10 cellular contexts compared by ENCODE assay signal in genomic region chr2:75570948-75571729, GRCh38. TPM values are rescaled to one million over a fixed set of nuclear protein-coding genes. Genes with fewer than 3 reads are reported as not detected.
DNase-seq lines count a peak whose midpoint lies in the region; ATAC-seq and TF ChIP-seq lines count a peak whose summit lies in the region.
"Had no signal": no experiment of that assay in that cellular context is flagged by ENCODE, and none has a peak within 500 bp of the region (broad histone marks: within the 10 kb centered on the region; RNA-seq: fewer than 3 reads in every experiment).

No MANE protein-coding gene starts in this region.

- no peaks in the 10 kb centered on the region for H3K27me3 ChIP-seq in trophoblast cell (ENCODE audit: insufficient read depth, low read length)

- H4K91ac ChIP-seq in trophoblast cell (ENCODE audit: low read depth, low read length) = no peak overlapping the region

- no peak overlapping the region for H4K12ac ChIP-seq in trophoblast cell (ENCODE audit: low read depth, low read length)

- no peak overlapping the region for H3K4me2 ChIP-seq in trophoblast cell (ENCODE audit: low read length)

- no peak for ATAC-seq in GM18873 (IDR thresholded peaks at IDR 0.05; ENCODE audit: low FRiP score, unreplicated experiment)
- no peak for ATAC-seq in HG03175 (IDR thresholded peaks at IDR 0.05; ENCODE audit: unreplicated experiment)
- no peak for ATAC-seq in GM19452 (IDR thresholded peaks at IDR 0.05; ENCODE audit: unreplicated experiment)

- no peak overlapping the region for H3K9ac ChIP-seq in trophoblast cell (ENCODE audit: low read length)

- no peak overlapping the region for H4K8ac ChIP-seq in trophoblast cell (ENCODE audit: low read depth, low read length)

- H2BK12ac ChIP-seq in trophoblast cell (ENCODE audit: low read length) = peak overlapping the region; percentile 8

- H3K9me3 ChIP-seq in trophoblast cell (ENCODE audit: insufficient read depth, low read depth, low read length) = no peaks in the 10 kb centered on the region

- intact Hi-C loops in head of caudate nucleus (cut with DNase I) = no loop called here

- H3K4me3 ChIP-seq in trophoblast cell (ENCODE audit: low read depth, low read length) = no peak overlapping the region

- H3K18ac ChIP-seq in trophoblast cell (ENCODE audit: low read length) = no peak overlapping the region

- H3K14ac ChIP-seq in trophoblast cell (ENCODE audit: low read length) = no peak overlapping the region

- DNase-seq in DMS53 (lab: John Stamatoyannopoulos, UW) = peak; percentile 80
- peak in 41 of 42 donors; percentile 25 to 84 (median 59) for DNase-seq in head of caudate nucleus
- no peak for DNase-seq in trophoblast cell
- no peak for DNase-seq in midbrain (lab: John Stamatoyannopoulos, UW)
- DNase-seq: DMS153, NCI-H1930 had no signal

- H2AFZ ChIP-seq in trophoblast cell (ENCODE audit: insufficient read depth, low read length, poor library complexity) = no peak overlapping the region

- no peak overlapping the region for H3K4ac ChIP-seq in trophoblast cell (ENCODE audit: low read depth, low read length)

- no peak overlapping the region for H3K23ac ChIP-seq in trophoblast cell (ENCODE audit: low read length)

- WGBS in trophoblast cell (ENCODE audit: extremely low coverage, insufficient coverage, insufficient read length) = no CpG with 5 or more reads among the region's 7 CpGs

- peaks cover 9 to 12% of the 10 kb centered on the region in 2 experiments for H3K4me1 ChIP-seq in trophoblast cell (ENCODE audit: control insufficient read depth in 1 of 2, insufficient read depth in 2 of 2, low read length in 2 of 2)

- no peaks in the 10 kb centered on the region for H3K79me2 ChIP-seq in trophoblast cell (ENCODE audit: control insufficient read depth, insufficient read depth, low read length, poor library complexity)

- no peaks in the 10 kb centered on the region for H3K36me3 ChIP-seq in trophoblast cell (ENCODE audit: control insufficient read depth in 1 of 2, insufficient read depth in 2 of 2, low read length in 2 of 2)

- H2BK5ac ChIP-seq in trophoblast cell (ENCODE audit: low read depth, low read length, poor library complexity) = no peak overlapping the region

- no peak overlapping the region for H3K27ac ChIP-seq in trophoblast cell (ENCODE audit: low read depth, low read length)

- H3K79me1 ChIP-seq in trophoblast cell (ENCODE audit: low read length) = peaks cover 3% of the 10 kb centered on the region

- no peak overlapping the region for H2AK5ac ChIP-seq in trophoblast cell (ENCODE audit: low read length)

- no peak overlapping the region for H2BK120ac ChIP-seq in trophoblast cell (ENCODE audit: insufficient read depth, low read length, poor library complexity)

TF ChIP-seq in PFSK-1, 5 proteins besides CTCF, POLR2A, EP300 and RAD21:
- TF ChIP-seq TAF1 (IDR thresholded peaks at IDR 0.05; ENCODE audit: borderline replicate concordance, insufficient read depth, low read length) = no peak
- peak; percentile 81; the same call in 1 of the 2 replicates for TF ChIP-seq SIN3A (IDR thresholded peaks at IDR 0.05; ENCODE audit: borderline replicate concordance, insufficient read depth, low read length)
- TF ChIP-seq REST (IDR thresholded peaks at IDR 0.05; ENCODE audit: insufficient read depth in 1 of 2, low read depth in 2 of 2, low read length in 2 of 2) = no peak
- TF ChIP-seq POLR2AphosphoS5 (IDR thresholded peaks at IDR 0.05; ENCODE audit: low read depth, low read length) = no peak; the same call in 1 of the 2 replicates
- peak; percentile 58 for TF ChIP-seq FOXP2 (optimal IDR thresholded peaks at IDR 0.05; ENCODE audit: borderline replicate concordance, extremely low read depth, extremely low read length, insufficient read depth)

RNA-seq across cellular contexts. Expression of gene EVA1A, which starts 10.4 kb away (rescaled TPM):
- polyA plus RNA-seq in PFSK-1 (2012; ENCODE audit: insufficient read length, low read depth) = 15.8 TPM
- 20.1 and 20.6 TPM in 2 replicates for polyA plus RNA-seq in trophoblast cell (2013)

Comparison
In these comparisons a context has a peak if more than half of its experiments do, and no peak if none do; other contexts are left out.
1. DNase-seq: peak in DMS53 (single experiment) and head of caudate nucleus (41 of 42); none in trophoblast cell (0 of 2) and midbrain (single experiment).